ENCODE assay signal across 13 cellular contexts in the genomic region with DNA sequence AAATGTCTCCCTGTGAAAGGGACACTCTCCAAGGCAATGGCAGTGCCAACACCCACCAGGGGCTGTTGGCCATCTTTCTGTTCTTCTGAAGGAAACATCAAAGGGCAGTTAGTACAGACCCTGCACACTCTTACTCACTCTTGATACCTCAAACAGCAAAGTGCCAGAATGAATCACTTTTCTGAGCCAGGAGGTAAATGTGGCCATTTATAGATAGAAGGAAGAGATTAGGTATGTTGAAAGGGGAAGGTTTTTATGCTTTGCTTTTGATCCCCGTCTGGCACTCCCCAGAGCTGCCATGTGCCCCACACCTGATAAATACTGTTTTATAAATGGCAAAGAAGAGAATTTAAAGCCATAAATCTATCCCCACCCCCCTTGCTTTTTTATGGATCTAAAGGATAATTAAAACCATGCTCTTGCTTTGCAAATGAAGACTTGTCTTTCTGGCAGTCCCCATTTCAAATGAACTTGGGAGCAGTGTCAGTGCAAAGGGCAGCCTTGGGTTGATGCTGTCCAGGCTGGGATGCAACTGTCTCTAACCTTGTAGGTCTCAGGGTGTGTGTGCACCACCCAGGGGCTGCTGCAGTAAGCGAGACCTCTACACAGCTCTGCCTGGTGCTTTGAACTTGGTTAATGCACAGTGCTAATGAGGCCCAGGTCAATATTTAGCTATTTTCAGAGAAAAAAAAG.
DNase-seq lines count a peak whose midpoint lies in the region; ATAC-seq and TF ChIP-seq lines count a peak whose summit lies in the region.
"Had no signal": no experiment of that assay in that cellular context is flagged by ENCODE, and none has a peak within 500 bp of the region (broad histone marks: within the 10 kb centered on the region; RNA-seq: fewer than 3 reads in every experiment).

No MANE protein-coding gene starts in this region.

- WGBS in esophagus squamous epithelium, 2 donors = 55 to 63% methylated on average over 2 of the region's 2 CpGs

- no peak overlapping the region for H3K27ac ChIP-seq in CD8-positive, alpha-beta T cell (ENCODE audit: low read depth, low read length)
- no peak overlapping the region for H3K27ac ChIP-seq in RWPE2 (ENCODE audit: poor library complexity, severe bottlenecking)
- no peak overlapping the region for H3K27ac ChIP-seq in esophagus squamous epithelium
- H3K27ac ChIP-seq: left lung, neural progenitor cell, skin epidermis had no signal

- no peaks in the 10 kb centered on the region for H3K27me3 Mint-ChIP-seq in CD8-positive, alpha-beta T cell (ENCODE audit: low read depth)
- H3K27me3 Mint-ChIP-seq in activated T-helper 2 cell treated with anti-CD3 and anti-CD28 coated beads, Interferon-gamma antibody, Interleukin-2, Interleukin-4, amounts not matched to agents 10 μg/mL and 5 μg/mL and 100 μg/mL, durations not matched to agents 14 hours and 24 hours and 36 hours (ENCODE audit: low read depth) = no peaks in the 10 kb centered on the region
- H3K27me3 Mint-ChIP-seq in natural killer cell treated with Interleukin-12 subunit alpha and Interleukin-12 subunit beta and Interleukin-15 and Interleukin-18, amount 100 ng/mL, for 72 hours = no peaks in the 10 kb centered on the region
- H3K27me3 Mint-ChIP-seq: B cell had no signal

- peaks cover 15% of the 10 kb centered on the region for H3K9me3 Mint-ChIP-seq in CD8-positive, alpha-beta T cell
- H3K9me3 Mint-ChIP-seq in activated T-helper 2 cell treated with anti-CD3 and anti-CD28 coated beads, Interferon-gamma antibody, Interleukin-2, Interleukin-4, amounts not matched to agents 10 μg/mL and 5 μg/mL and 100 μg/mL, durations not matched to agents 14 hours and 24 hours and 36 hours = peaks cover 35% of the 10 kb centered on the region
- H3K9me3 Mint-ChIP-seq in natural killer cell treated with Interleukin-12 subunit alpha and Interleukin-12 subunit beta and Interleukin-15 and Interleukin-18, amount 100 ng/mL, for 72 hours = peaks cover 14% of the 10 kb centered on the region

- no peak overlapping the region for H3K4me3 Mint-ChIP-seq in CD8-positive, alpha-beta T cell
- no peak overlapping the region for H3K4me3 Mint-ChIP-seq in activated T-helper 2 cell treated with anti-CD3 and anti-CD28 coated beads, Interferon-gamma antibody, Interleukin-2, Interleukin-4, amounts not matched to agents 10 μg/mL and 5 μg/mL and 100 μg/mL, durations not matched to agents 14 hours and 24 hours and 36 hours (ENCODE audit: low read depth)
- peak overlapping the region; percentile 52 for H3K4me3 Mint-ChIP-seq in natural killer cell treated with Interleukin-12 subunit alpha and Interleukin-12 subunit beta and Interleukin-15 and Interleukin-18, amount 100 ng/mL, for 72 hours
- H3K4me3 Mint-ChIP-seq: B cell, neural progenitor cell had no signal

- peak in 4 of 7 experiments; percentile 8 to 33 (median 29) for DNase-seq in CD8-positive, alpha-beta T cell
- no peak for DNase-seq in RWPE2 (ENCODE audit: low spot score)
- peak; percentile 24 for DNase-seq in activated T-helper 2 cell treated with anti-CD3 and anti-CD28 coated beads, Interferon-gamma antibody, Interleukin-2, Interleukin-4, amounts not matched to agents 10 μg/mL and 5 μg/mL and 100 μg/mL, durations not matched to agents 14 hours and 24 hours and 36 hours (ENCODE audit: low spot score)
- DNase-seq in natural killer cell treated with Interleukin-12 subunit alpha and Interleukin-12 subunit beta and Interleukin-15 and Interleukin-18, amount 100 ng/mL, for 72 hours (ENCODE audit: low spot score) = no peak
- no peak for DNase-seq in middle frontal gyrus (ENCODE audit: extremely low spot score, low spot score)
- no peak for DNase-seq in esophagus squamous epithelium (lab: John Stamatoyannopoulos, UW)
- DNase-seq: effector CD8-positive, alpha-beta T cell; left lung had no signal

- no peaks in the 10 kb centered on the region for H3K27me3 ChIP-seq in CD8-positive, alpha-beta T cell (ENCODE audit: insufficient read depth, low read length)
- H3K27me3 ChIP-seq in RWPE2 (ENCODE audit: insufficient read depth, poor library complexity, severe bottlenecking) (no peaks in the 10 kb centered on the region), esophagus squamous epithelium (no peaks in the 10 kb centered on the region)
- H3K27me3 ChIP-seq: left lung, neural progenitor cell had no signal

- CTCF ChIA-PET in CD8-positive, alpha-beta T cell (lab: Charles Lee) = interaction anchor here (1.7 kb wide), 1 partner anchor 78 kb away, joined by 6 read pairs; no protein-coding TSS in a partner anchor

- POLR2A ChIA-PET in CD8-positive, alpha-beta T cell (lab: Charles Lee) = interaction anchor here (0.6 kb wide), 1 partner anchor 54 kb away, joined by 3 read pairs; no protein-coding TSS in a partner anchor

- H3K4me1 Mint-ChIP-seq in CD8-positive, alpha-beta T cell (ENCODE audit: low read depth) = peaks cover 31% of the 10 kb centered on the region
- peaks cover 41% of the 10 kb centered on the region for H3K4me1 Mint-ChIP-seq in activated T-helper 2 cell treated with anti-CD3 and anti-CD28 coated beads, Interferon-gamma antibody, Interleukin-2, Interleukin-4, amounts not matched to agents 10 μg/mL and 5 μg/mL and 100 μg/mL, durations not matched to agents 14 hours and 24 hours and 36 hours (ENCODE audit: low read depth)
- peaks cover 30 to 37% of the 10 kb centered on the region in 2 donors for H3K4me1 Mint-ChIP-seq in natural killer cell treated with Interleukin-12 subunit alpha and Interleukin-12 subunit beta and Interleukin-15 and Interleukin-18, amount 100 ng/mL, for 72 hours (ENCODE audit: low read depth in 2 of 2)
- H3K4me1 Mint-ChIP-seq: neural progenitor cell had no signal

- intact Hi-C loops in CD8-positive, alpha-beta T cell (cut with DNase I, micrococcal nuclease) = loop anchor here (5.0 kb wide), 3 partner anchors 37 to 87 kb away; no protein-coding TSS in a partner anchor
- intact Hi-C loops in activated T-helper 2 cell treated with anti-CD3 and anti-CD28 coated beads, Interferon-gamma antibody, Interleukin-2, Interleukin-4, amounts not matched to agents 10 μg/mL and 5 μg/mL and 100 μg/mL, durations not matched to agents 14 hours and 24 hours and 36 hours (cut with micrococcal nuclease) = loop anchor here (1.0 to 5.0 kb wide), 3 partner anchors 35 to 55 kb away; no protein-coding TSS in a partner anchor
- intact Hi-C loops in esophagus squamous epithelium (cut with DNase I) = no loop called here

- H3K9me3 ChIP-seq in CD8-positive, alpha-beta T cell (ENCODE audit: low read length) = no peaks in the 10 kb centered on the region
- H3K9me3 ChIP-seq in RWPE2 (ENCODE audit: severe bottlenecking) (no peaks in the 10 kb centered on the region), esophagus squamous epithelium (peaks cover 0 to 5% (median 0%) of the 10 kb centered on the region in 3 donors)

- no peak for TF ChIP-seq CTCF in CD8-positive, alpha-beta T cell (IDR thresholded peaks at IDR 0.05)
- TF ChIP-seq CTCF in RWPE2 (IDR thresholded peaks at IDR 0.05; ENCODE audit: poor library complexity, severe bottlenecking) = no peak
- TF ChIP-seq CTCF in esophagus squamous epithelium (IDR thresholded peaks at IDR 0.05) = no peak

- ATAC-seq in CD8-positive, alpha-beta T cell = peak; percentile 85
- ATAC-seq in RWPE2 (ENCODE audit: low read depth) (peak; percentile 61; the same call in 2 of the 3 replicates), HG03175 (IDR thresholded peaks at IDR 0.05; ENCODE audit: unreplicated experiment) (no peak), HG02870 (IDR thresholded peaks at IDR 0.05; ENCODE audit: unreplicated experiment) (no peak)
- ATAC-seq in natural killer cell treated with Interleukin-12 subunit alpha and Interleukin-12 subunit beta and Interleukin-15 and Interleukin-18, amount 100 ng/mL, for 72 hours = peak; percentile 75 to 93
- ATAC-seq: left lung had no signal

- H3K27ac Mint-ChIP-seq in CD8-positive, alpha-beta T cell = peak overlapping the region; percentile 60
- H3K27ac Mint-ChIP-seq in activated T-helper 2 cell treated with anti-CD3 and anti-CD28 coated beads, Interferon-gamma antibody, Interleukin-2, Interleukin-4, amounts not matched to agents 10 μg/mL and 5 μg/mL and 100 μg/mL, durations not matched to agents 14 hours and 24 hours and 36 hours = peak overlapping the region; percentile 76
- peak overlapping the region; percentile 52 to 81 for H3K27ac Mint-ChIP-seq in natural killer cell treated with Interleukin-12 subunit alpha and Interleukin-12 subunit beta and Interleukin-15 and Interleukin-18, amount 100 ng/mL, for 72 hours
- H3K27ac Mint-ChIP-seq: B cell, neural progenitor cell had no signal

- no peak for TF ChIP-seq POLR2A in esophagus squamous epithelium (IDR thresholded peaks at IDR 0.05)

- H3K36me3 Mint-ChIP-seq in CD8-positive, alpha-beta T cell = no peaks in the 10 kb centered on the region
- H3K36me3 Mint-ChIP-seq in activated T-helper 2 cell treated with anti-CD3 and anti-CD28 coated beads, Interferon-gamma antibody, Interleukin-2, Interleukin-4, amounts not matched to agents 10 μg/mL and 5 μg/mL and 100 μg/mL, durations not matched to agents 14 hours and 24 hours and 36 hours (ENCODE audit: low read depth) = peaks cover 32% of the 10 kb centered on the region
- H3K36me3 Mint-ChIP-seq in natural killer cell treated with Interleukin-12 subunit alpha and Interleukin-12 subunit beta and Interleukin-15 and Interleukin-18, amount 100 ng/mL, for 72 hours = peaks cover 23% of the 10 kb centered on the region
- H3K36me3 Mint-ChIP-seq: neural progenitor cell had no signal

- H3K36me3 ChIP-seq in CD8-positive, alpha-beta T cell (ENCODE audit: insufficient read depth, low read length) = no peaks in the 10 kb centered on the region
- H3K36me3 ChIP-seq in RWPE2 (ENCODE audit: low read depth) (no peaks in the 10 kb centered on the region), esophagus squamous epithelium (no peaks in the 10 kb centered on the region)
- H3K36me3 ChIP-seq: left lung, neural progenitor cell had no signal

- no peak overlapping the region for H3K4me3 ChIP-seq in CD8-positive, alpha-beta T cell (ENCODE audit: low read depth, low read length)
- H3K4me3 ChIP-seq in RWPE2 (ENCODE audit: severe bottlenecking) = no peak overlapping the region
- no peak overlapping the region for H3K4me3 ChIP-seq in esophagus squamous epithelium
- H3K4me3 ChIP-seq: left lung, neural progenitor cell, skin epidermis had no signal

- H3K4me1 ChIP-seq in CD8-positive, alpha-beta T cell (ENCODE audit: insufficient read depth, low read length) = peaks cover 16% of the 10 kb centered on the region
- peaks cover 19% of the 10 kb centered on the region for H3K4me1 ChIP-seq in RWPE2 (ENCODE audit: insufficient read depth, poor library complexity, severe bottlenecking)
- H3K4me1 ChIP-seq in esophagus squamous epithelium = no peaks in the 10 kb centered on the region
- H3K4me1 ChIP-seq: neural progenitor cell had no signal

Comparison
In these comparisons a context has a peak if more than half of its experiments do, and no peak if none do; other contexts are left out.
1. ATAC-seq: peak in CD8-positive, alpha-beta T cell (single experiment), RWPE2 (single experiment) and natural killer cell treated with Interleukin-12 subunit alpha and Interleukin-12 subunit beta and Interleukin-15 and Interleukin-18, amount 100 ng/mL, for 72 hours (2 of 2); none in HG03175 (single experiment) and HG02870 (single experiment).
2. DNase-seq: peak in CD8-positive, alpha-beta T cell (4 of 7) and activated T-helper 2 cell treated with anti-CD3 and anti-CD28 coated beads, Interferon-gamma antibody, Interleukin-2, Interleukin-4, amounts not matched to agents 10 μg/mL and 5 μg/mL and 100 μg/mL, durations not matched to agents 14 hours and 24 hours and 36 hours (single experiment); none in RWPE2 (single experiment), natural killer cell treated with Interleukin-12 subunit alpha and Interleukin-12 subunit beta and Interleukin-15 and Interleukin-18, amount 100 ng/mL, for 72 hours (single experiment), middle frontal gyrus (single experiment) and esophagus squamous epithelium (single experiment).
3. Peak in every context shown above with its lines, with median percentiles within 50 percentile points of each other: H3K27ac Mint-ChIP-seq.